Comparison of ENCODE assay signal across 22 cellular contexts in the genomic region with DNA sequence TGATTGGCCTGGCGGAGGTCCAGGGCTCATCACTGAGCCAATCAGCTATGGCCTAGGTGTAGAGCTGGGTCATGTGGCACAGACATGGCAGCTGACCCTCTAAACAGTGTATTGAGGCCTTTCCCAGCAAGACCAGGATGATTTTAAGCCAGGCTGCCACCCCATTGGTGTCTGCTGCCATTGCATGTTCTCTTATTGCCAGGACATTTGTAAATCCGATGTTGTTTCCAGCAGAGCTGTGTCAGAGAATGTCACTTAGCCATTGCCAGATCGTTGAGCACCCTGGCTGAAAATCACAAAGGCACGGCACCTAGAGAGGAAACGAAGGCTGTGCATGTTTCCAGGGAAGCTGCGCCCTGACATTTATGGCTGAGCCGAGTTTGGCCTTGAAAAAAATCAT. TPM values are rescaled to one million over a fixed set of nuclear protein-coding genes. Genes with fewer than 3 reads are reported as not detected.
"Had no signal": no experiment of that assay in that cellular context is flagged by ENCODE, and none has a peak within 500 bp of the region (broad histone marks: within the 10 kb centered on the region; RNA-seq: fewer than 3 reads in every experiment).

No MANE protein-coding gene starts in this region.

- H3K4me1 ChIP-seq: Peyer's patch had no signal

- H3K27me3 ChIP-seq: Peyer's patch had no signal

- H3K36me3 ChIP-seq: Peyer's patch had no signal

- DNase-seq: activated CD4-positive, alpha-beta T cell treated with anti-CD3 and anti-CD28 coated beads for 4 hours; activated CD8-positive, alpha-beta memory T cell treated with anti-CD3 and anti-CD28 coated beads, Interleukin-2, amount 50 U/mL, for 4 hours; activated CD8-positive, alpha-beta T cell treated with anti-CD3 and anti-CD28 coated beads for 36 hours; activated gamma-delta T cell treated with Interleukin-2 at 50 U/mL for 16 hours; activated naive CD4-positive, alpha-beta T cell treated with anti-CD3 and anti-CD28 coated beads, Interleukin-2, amount 10 ng/mL, durations not matched to agents 7 days and 5 days; activated naive CD8-positive, alpha-beta T cell treated with anti-CD3 and anti-CD28 coated beads for 36 hours; activated T-cell treated with anti-CD3 and anti-CD28 coated beads, Interleukin-2, amount 50 U/mL, for 72 hours; KBM-7; NCI-H1048; NCI-H146; NCI-H187 treated with DMSO at 0.1 percent for 48 hours; NCI-H2081 treated with DMSO at 0.1 percent for 48 hours; NCI-H2227 treated with DMSO at 0.1 percent for 48 hours; NCI-H446 treated with DMSO at 0.1 percent for 48 hours; NCI-H524 treated with DMSO at 0.1 percent for 48 hours; NCI-H748 treated with DMSO at 0.1 percent for 48 hours; Peyer's patch; SHP77 treated with DMSO at 0.1 percent for 48 hours had no signal

- H3K9me3 ChIP-seq: Peyer's patch had no signal

- H3K4me3 ChIP-seq: Peyer's patch had no signal

- ATAC-seq: activated CD4-positive, CD25-positive, alpha-beta regulatory T cell treated with anti-CD3 and anti-CD28 coated beads, Interleukin-2, amount 50 U/mL, for 24 hours; activated CD8-positive, alpha-beta T cell treated with anti-CD3 and anti-CD28 coated beads for 36 hours; activated T-cell treated with anti-CD3 and anti-CD28 coated beads, Interleukin-2, amount 50 U/mL, for 72 hours had no signal

- H3K27ac ChIP-seq: Peyer's patch, RWPE1 had no signal

RNA-seq across cellular contexts. Expression of a gene that starts 33.4 kb away (rescaled TPM):
- total RNA-seq: activated CD8-positive, alpha-beta T cell treated with anti-CD3 and anti-CD28 coated beads for 36 hours; activated naive CD8-positive, alpha-beta T cell treated with anti-CD3 and anti-CD28 coated beads for 36 hours; activated T-cell treated with anti-CD3 and anti-CD28 coated beads, Interleukin-2, amount 50 U/mL, for 72 hours; activated T-helper 2 cell treated with anti-CD3 and anti-CD28 coated beads, Interferon-gamma antibody, Interleukin-2, Interleukin-4, amounts not matched to agents 10 μg/mL and 5 μg/mL and 100 μg/mL, durations not matched to agents 14 hours and 24 hours and 36 hours; SK-MEL-5 had no signal
